ENCODE assay signal across 7 cellular contexts in genomic region chr19:44111910-44112463, GRCh38. TPM values are rescaled to one million over a fixed set of nuclear protein-coding genes. Genes with fewer than 3 reads are reported as not detected.
DNase-seq lines count a peak whose midpoint lies in the region; ATAC-seq and TF ChIP-seq lines count a peak whose summit lies in the region.

No MANE protein-coding gene starts in this region.

- DNase-seq in ELR (ENCODE audit: low read depth) (peak; percentile 87), NCI-H510A (lab: John Stamatoyannopoulos, UW) (peak; percentile 19), kidney epithelial cell (ENCODE audit: low read depth) (peak; percentile 38), transverse colon (no peak)

- H3K36me3 ChIP-seq in kidney epithelial cell (ENCODE audit: control insufficient read depth, insufficient read depth, low read length) (no peaks in the 10 kb centered on the region), transverse colon (peaks cover 0 to 12% (median 6%) of the 10 kb centered on the region in 4 donors)

- peaks cover 0 to 21% (median 10%) of the 10 kb centered on the region in 4 donors for H3K4me1 ChIP-seq in transverse colon

- H3K36me3 Mint-ChIP-seq in brain = peaks cover 70% of the 10 kb centered on the region

- H3K9me3 ChIP-seq in transverse colon = peaks cover 25 to 43% of the 10 kb centered on the region in 2 donors

- no peak for TF ChIP-seq POLR2A in transverse colon (IDR thresholded peaks at IDR 0.05)

- H3K4me3 ChIP-seq in kidney epithelial cell (ENCODE audit: low read depth, low read length) (peak overlapping the region; percentile 55), transverse colon (peak overlapping the region in 3 of 4 donors; percentile 56 to 84 (median 83))

- no peak overlapping the region for H3K27ac ChIP-seq in transverse colon

- TF ChIP-seq EP300 in transverse colon (IDR thresholded peaks at IDR 0.05; ENCODE audit: low read depth) = no peak

- TF ChIP-seq CTCF in brain (conservative IDR thresholded peaks at IDR 0.05) (no peak), kidney epithelial cell (IDR thresholded peaks at IDR 0.05; ENCODE audit: insufficient read depth, low read length, poor library complexity, severe bottlenecking) (no peak), transverse colon (IDR thresholded peaks at IDR 0.05) (no peak)

- peaks cover 43 to 53% (median 46%) of the 10 kb centered on the region in 5 experiments for H3K9me3 Mint-ChIP-seq in brain

- H3K4me1 Mint-ChIP-seq in brain = peaks cover 42% of the 10 kb centered on the region

- H3K27me3 ChIP-seq in kidney epithelial cell (ENCODE audit: control insufficient read depth, insufficient read depth, low read length) (no peaks in the 10 kb centered on the region), transverse colon (no peaks in the 10 kb centered on the region)

- in situ Hi-C loops in transverse colon (cut with MboI; ENCODE audit: low pct_ligation_motif_present in 1 of 4, low pct_unique_long_range_greater_than_20kb in 1 of 4, low sequenced_read_pairs in 3 of 4) = no loop called here

- intact Hi-C loops in transverse colon (cut with DNase I; ENCODE audit: low total_unique reads) = no loop called here

- H3K27ac Mint-ChIP-seq in brain = peak overlapping the region; percentile 89 to 98 (median 96)

- WGBS in transverse colon (ENCODE audit: low coverage in 1 of 2), 2 donors = 35 to 39% methylated on average over 11 to 17 of the region's 17 CpGs

- ATAC-seq in GM21786 (IDR thresholded peaks at IDR 0.05; ENCODE audit: unreplicated experiment) (no peak), GM19397 (IDR thresholded peaks at IDR 0.05; ENCODE audit: unreplicated experiment) (no peak)

- peaks cover 13% of the 10 kb centered on the region for H3K27me3 Mint-ChIP-seq in brain

- peak overlapping the region; percentile 97 to 99 (median 98) for H3K4me3 Mint-ChIP-seq in brain

RNA-seq across cellular contexts. Expression of gene ZNF225, which starts 1.2 kb away (rescaled TPM):
- polyA plus RNA-seq in brain (ENCODE audit: insufficient read depth, low read depth, low replicate concordance) = 1.6 TPM
- total RNA-seq in kidney epithelial cell = 1.9 and 2.2 TPM in 2 replicates
- total RNA-seq in transverse colon = 10 to 100 TPM in 1 of 4 donors, 1 to 10 TPM in 2, not detected in 1; 3.0 to 26.9 (median 5.1) TPM

RNA-seq across cellular contexts. Expression of gene ZNF224, which starts 17.8 kb away (rescaled TPM):
- polyA plus RNA-seq in brain (ENCODE audit: insufficient read depth, low read depth, low replicate concordance) = 2.5 TPM
- 7.3 and 8.2 TPM in 2 replicates for total RNA-seq in kidney epithelial cell
- total RNA-seq in transverse colon = 10 to 100 TPM; 37.1 to 49.7 (median 44.2) TPM

RNA-seq across cellular contexts. Expression of gene ZNF234, which starts 29.4 kb away (rescaled TPM):
- polyA plus RNA-seq in brain (ENCODE audit: insufficient read depth, low read depth, low replicate concordance) = 2.0 TPM
- total RNA-seq in kidney epithelial cell (4.7 and 5.7 TPM in 2 replicates), transverse colon (10 to 100 TPM in 2 of 4 donors, 1 to 10 TPM in 1, not detected in 1; 4.6 to 12.4 (median 10.1) TPM)

RNA-seq across cellular contexts. Expression of gene ZNF284, which starts 40.0 kb away (rescaled TPM):
- polyA plus RNA-seq in brain (ENCODE audit: insufficient read depth, low read depth, low replicate concordance) = 0.59 TPM
- total RNA-seq in kidney epithelial cell (1.1 and 1.5 TPM in 2 replicates), transverse colon (1 to 10 TPM in 2 of 4 donors, not detected in 2; 2.5 to 3.2 TPM)

RNA-seq across cellular contexts. Expression of gene ZNF226, which starts 52.9 kb away (rescaled TPM):
- 6.5 TPM for polyA plus RNA-seq in brain (ENCODE audit: insufficient read depth, low read depth, low replicate concordance)
- 11.2 and 26.8 TPM in 2 replicates for total RNA-seq in kidney epithelial cell
- 10 to 100 TPM in 3 of 4 donors, 1 to 10 TPM in 1; 4.1 to 27.1 (median 23.9) TPM for total RNA-seq in transverse colon
